Comparison of ENCODE assay signal across 27 cellular contexts in the genomic region with DNA sequence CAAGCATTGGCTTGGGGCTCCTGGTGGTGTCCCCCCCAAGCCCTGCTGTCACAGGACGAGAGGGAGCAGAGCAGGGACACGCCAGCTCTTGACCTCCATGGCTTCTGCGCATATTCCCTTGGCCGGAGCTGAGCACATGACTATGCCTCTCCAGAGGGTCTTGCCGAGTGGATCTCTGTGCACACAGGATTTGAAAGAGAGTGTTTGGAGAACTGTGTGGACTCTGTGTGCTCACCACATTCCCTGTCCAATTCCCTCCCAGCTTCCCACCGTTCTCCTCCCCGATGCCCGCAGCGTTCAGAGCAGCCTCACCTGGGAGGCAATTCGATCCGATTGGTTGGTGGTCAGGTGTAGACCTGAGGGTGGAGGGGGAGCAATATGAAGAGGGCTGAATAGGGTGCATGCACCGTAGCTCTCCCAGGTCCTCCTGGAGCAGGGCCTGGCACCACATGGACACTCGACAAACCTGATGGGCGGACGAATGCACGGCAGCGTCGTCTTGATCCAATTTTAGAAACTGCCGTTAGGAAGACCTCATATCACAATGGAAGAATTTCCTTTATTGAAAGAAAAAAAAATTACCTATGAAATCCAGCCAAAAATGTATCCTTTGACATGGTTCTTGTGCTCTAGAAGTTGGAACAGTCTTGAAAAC.
DNase-seq lines count a peak whose midpoint lies in the region; ATAC-seq, FAIRE-seq and TF ChIP-seq lines count a peak whose summit lies in the region.
"Had no signal": no experiment of that assay in that cellular context is flagged by ENCODE, and none has a peak within 500 bp of the region (broad histone marks: within the 10 kb centered on the region; RNA-seq: fewer than 3 reads in every experiment).

No MANE protein-coding gene starts in this region.

- H4K20me1 ChIP-seq in H1 (replicated peaks in 1 of 2; ENCODE audit: control insufficient read depth in 1 of 2, insufficient read depth in 2 of 2, low read length in 2 of 2) (no peaks in the 10 kb centered on the region), osteoblast (ENCODE audit: insufficient read depth, low read length) (no peaks in the 10 kb centered on the region)

- H3K9me3 Mint-ChIP-seq in naive thymus-derived CD4-positive, alpha-beta T cell, result no peaks in the 10 kb centered on the region
- H3K9me3 Mint-ChIP-seq: CD8-positive, alpha-beta memory T cell had no signal

- no peak for TF ChIP-seq EP300 in H1 (IDR thresholded peaks at IDR 0.05; ENCODE audit: borderline replicate concordance in 1 of 2, low read depth in 2 of 2, low read length in 2 of 2)

- H3K23ac ChIP-seq in H1 (ENCODE audit: insufficient read length), result no peak overlapping the region

- H3K27ac ChIP-seq in RWPE2 (ENCODE audit: poor library complexity, severe bottlenecking) (no peak overlapping the region), H1 (ENCODE audit: low read depth, low read length) (no peak overlapping the region), osteoblast (ENCODE audit: low read depth, low read length) (no peak overlapping the region), A673 (ENCODE audit: low read depth, low read length, poor library complexity, severe bottlenecking) (no peak overlapping the region)
- no peak overlapping the region for H3K27ac ChIP-seq in naive thymus-derived CD4-positive, alpha-beta T cell (ENCODE audit: low read depth, low read length)

- H3K4me3 Mint-ChIP-seq in naive thymus-derived CD4-positive, alpha-beta T cell, result no peak overlapping the region
- H3K4me3 Mint-ChIP-seq: B cell; CD14-positive monocyte; CD4-positive, alpha-beta memory T cell; CD4-positive, CD25-positive, alpha-beta regulatory T cell; CD8-positive, alpha-beta memory T cell had no signal

- no peaks in the 10 kb centered on the region for H3K9me3 ChIP-seq in RWPE2 (ENCODE audit: severe bottlenecking)
- H3K9me3 ChIP-seq in H1 (ENCODE audit: insufficient read depth in 2 of 2, low read depth in 1 of 2, low read length in 1 of 2), result no peaks in the 10 kb centered on the region
- no peaks in the 10 kb centered on the region for H3K9me3 ChIP-seq in osteoblast (ENCODE audit: low read depth, low read length)
- H3K9me3 ChIP-seq in A673 (ENCODE audit: low read depth, low read length, poor library complexity, severe bottlenecking), result no peaks in the 10 kb centered on the region
- H3K9me3 ChIP-seq in naive thymus-derived CD4-positive, alpha-beta T cell (ENCODE audit: control insufficient read depth in 2 of 3, low read length in 3 of 3), result no peaks in the 10 kb centered on the region

- no peak overlapping the region for H2BK15ac ChIP-seq in H1 (ENCODE audit: low read length)

- intact Hi-C loops in head of caudate nucleus (cut with DNase I), result no loop called here
- intact Hi-C loops in A673 (cut with micrococcal nuclease; ENCODE audit: unreplicated experiment), result no loop called here
- intact Hi-C loops in naive thymus-derived CD4-positive, alpha-beta T cell (cut with micrococcal nuclease), result no loop called here

- H3K27ac Mint-ChIP-seq in naive thymus-derived CD4-positive, alpha-beta T cell, result no peak overlapping the region
- H3K27ac Mint-ChIP-seq: B cell; CD14-positive monocyte; CD4-positive, alpha-beta memory T cell; CD4-positive, CD25-positive, alpha-beta regulatory T cell had no signal

- CTCF ChIA-PET in H1 (lab: Charles Lee; ENCODE audit: partially characterized antibody), result interaction anchor here (1.0 to 1.1 kb wide), 3 partner anchors 60 to 311 kb away, joined by 3 to 4 read pairs (median 4); no protein-coding TSS in a partner anchor
- CTCF ChIA-PET in A673 (lab: Charles Lee), result no interaction called here
- CTCF ChIA-PET in naive thymus-derived CD4-positive, alpha-beta T cell (lab: Charles Lee), result no interaction called here

- H3K4me2 ChIP-seq in H1 (ENCODE audit: insufficient read depth in 1 of 2, low read depth in 2 of 2, low read length in 2 of 2) (no peak overlapping the region), osteoblast (ENCODE audit: insufficient read depth, low read length) (no peak overlapping the region)

- 92% methylated on average over 19 of the region's 19 CpGs; no CpG with 5 or more reads in 1 of the 2 experiments for WGBS in H1 (ENCODE audit: extremely low coverage in 1 of 2, insufficient coverage in 1 of 2, insufficient read length in 1 of 2, insufficient replicate concordance in 2 of 2, low coverage in 1 of 2, low lambda C conversion rate in 2 of 2, missing lambda C conversion rate in 1 of 2), 2 experiments

- H3K79me1 ChIP-seq in H1 (ENCODE audit: low read depth, low read length), result no peaks in the 10 kb centered on the region

- no peak for ATAC-seq in RWPE2 (ENCODE audit: low read depth)
- ATAC-seq in GM21447 (IDR thresholded peaks at IDR 0.05; ENCODE audit: unreplicated experiment), result no peak
- no peak for ATAC-seq in naive thymus-derived CD4-positive, alpha-beta T cell
- ATAC-seq: GM12878 had no signal

- H2AK5ac ChIP-seq in H1 (ENCODE audit: low read depth, low read length), result no peak overlapping the region

- BruUV-seq in A673 (replicated peaks; lab: Mats Ljungman, UMichigan), result no TSS peak

- no peak overlapping the region for H2BK120ac ChIP-seq in H1 (replicated peaks; ENCODE audit: low read depth, low read length)

- H3K36me3 ChIP-seq in RWPE2 (ENCODE audit: low read depth), result no peaks in the 10 kb centered on the region
- no peaks in the 10 kb centered on the region for H3K36me3 ChIP-seq in H1 (ENCODE audit: control insufficient read depth in 2 of 4, insufficient read depth in 4 of 4, low read length in 3 of 4)
- H3K36me3 ChIP-seq in osteoblast (ENCODE audit: insufficient read depth, low read length), result no peaks in the 10 kb centered on the region
- H3K36me3 ChIP-seq in A673 (ENCODE audit: insufficient read depth, low read length, poor library complexity, severe bottlenecking), result no peaks in the 10 kb centered on the region
- no peaks in the 10 kb centered on the region for H3K36me3 ChIP-seq in naive thymus-derived CD4-positive, alpha-beta T cell (ENCODE audit: control insufficient read depth in 2 of 3, insufficient read depth in 3 of 3, low read length in 3 of 3)

- no peaks in the 10 kb centered on the region for H3K23me2 ChIP-seq in H1 (ENCODE audit: low read depth, low read length)

- H3K36me3 Mint-ChIP-seq in naive thymus-derived CD4-positive, alpha-beta T cell, result no peaks in the 10 kb centered on the region
- H3K36me3 Mint-ChIP-seq: CD14-positive monocyte; CD4-positive, alpha-beta memory T cell; CD4-positive, CD25-positive, alpha-beta regulatory T cell; CD8-positive, alpha-beta memory T cell had no signal

- H3K4me3 ChIP-seq in RWPE2 (ENCODE audit: severe bottlenecking) (no peak overlapping the region), H1 (ENCODE audit: extremely low read depth in 1 of 4, insufficient read depth in 2 of 4, low read depth in 3 of 4, low read length in 4 of 4) (no peak overlapping the region), osteoblast (ENCODE audit: insufficient read depth, low read length) (no peak overlapping the region), A673 (ENCODE audit: low read depth, low read length, poor library complexity, severe bottlenecking) (no peak overlapping the region)
- H3K4me3 ChIP-seq in naive thymus-derived CD4-positive, alpha-beta T cell (ENCODE audit: low read length), result no peak overlapping the region
- H3K4me3 ChIP-seq: GM12878 had no signal

- no peak overlapping the region for H2BK5ac ChIP-seq in H1 (ENCODE audit: low read depth, low read length)

- H3K27me3 ChIP-seq in RWPE2 (ENCODE audit: insufficient read depth, poor library complexity, severe bottlenecking) (no peaks in the 10 kb centered on the region), H1 (replicated peaks in 1 of 4; ENCODE audit: control insufficient read depth in 3 of 4, extremely low read depth in 1 of 4, insufficient read depth in 3 of 4, low read length in 3 of 4) (peaks cover 0 to 5% (median 2%) of the 10 kb centered on the region in 4 experiments; a peak in 4 of 7 replicates), osteoblast (ENCODE audit: insufficient read depth, low read length) (no peaks in the 10 kb centered on the region), A673 (replicated peaks; ENCODE audit: insufficient read depth, low read depth, low read length, poor library complexity) (peaks cover 8% of the 10 kb centered on the region)
- H3K27me3 ChIP-seq in naive thymus-derived CD4-positive, alpha-beta T cell (ENCODE audit: control insufficient read depth in 2 of 2, insufficient read depth in 2 of 2, low read length in 2 of 2), result no peaks in the 10 kb centered on the region

- DNase-seq in RWPE2 (ENCODE audit: low spot score) (peak; percentile 77), H1 (ENCODE audit: low read depth in 1 of 2, low spot score in 2 of 2) (no peak), osteoblast (ENCODE audit: insufficient read length, low spot score, missing footprints) (peak; percentile 48), head of caudate nucleus (no peak), A673 (ENCODE audit: low spot score) (no peak)
- DNase-seq in naive thymus-derived CD4-positive, alpha-beta T cell, result no peak
- DNase-seq: 8988T; AML-193; C1 segment of cervical spinal cord; CD4-positive, alpha-beta memory T cell; CD4-positive, CD25-positive, alpha-beta regulatory T cell; CD8-positive, alpha-beta memory T cell; COR-L47; DMS 273 treated with DMSO at 0.1 percent for 48 hours; DMS153; DMS53; DMS79; DND-41; EL; GDM1 had no signal

- no peak overlapping the region for H3K56ac ChIP-seq in H1 (replicated peaks; ENCODE audit: insufficient read length, low read depth, low read length)

- H4K8ac ChIP-seq in H1 (ENCODE audit: extremely low read depth, insufficient read depth, low read length), result no peak overlapping the region

- peaks cover 0 to 1% (median 0%) of the 10 kb centered on the region in 7 donors for H3K4me1 Mint-ChIP-seq in naive thymus-derived CD4-positive, alpha-beta T cell
- H3K4me1 Mint-ChIP-seq: B cell; CD14-positive monocyte; CD4-positive, alpha-beta memory T cell; CD4-positive, CD25-positive, alpha-beta regulatory T cell; CD8-positive, alpha-beta memory T cell had no signal

- POLR2A ChIA-PET in H1 (lab: Charles Lee; ENCODE audit: partially characterized antibody), result no interaction called here
- POLR2A ChIA-PET in A673 (lab: Charles Lee; ENCODE audit: low non-redundant PET), result no interaction called here
- POLR2A ChIA-PET in naive thymus-derived CD4-positive, alpha-beta T cell (lab: Charles Lee), result no interaction called here

- no peak overlapping the region for H3K4ac ChIP-seq in H1 (replicated peaks; ENCODE audit: insufficient read length, low read depth, low read length)

- 0 out of 2 replicates have a peak overlapping the region, but pooled peaks have one; percentile 50 for H2BK12ac ChIP-seq in H1 (ENCODE audit: low read depth, low read length)

- FAIRE-seq in H1 (lab: Jason Lieb, UNC), result no peak
- FAIRE-seq: A204.1, GM12878, GM12892, GM18507 had no signal

- TF ChIP-seq POLR2A in H1 (IDR thresholded peaks at IDR 0.05; ENCODE audit: control extremely low read depth in 1 of 2, low read depth in 2 of 2, low read length in 2 of 2), result no peak

- H4K5ac ChIP-seq in H1 (ENCODE audit: insufficient read length, low read depth, low read length), result no peak overlapping the region

- no peak overlapping the region for H4K91ac ChIP-seq in H1 (replicated peaks; ENCODE audit: insufficient read length, low read length)

- H3K4me1 ChIP-seq in RWPE2 (ENCODE audit: insufficient read depth, poor library complexity, severe bottlenecking) (no peaks in the 10 kb centered on the region), H1 (replicated peaks in 1 of 4; ENCODE audit: control insufficient read depth in 3 of 4, insufficient read depth in 4 of 4, low read length in 3 of 4) (no peaks in the 10 kb centered on the region; a peak in 1 of 7 replicates), osteoblast (ENCODE audit: insufficient read depth, low read length) (no peaks in the 10 kb centered on the region), A673 (ENCODE audit: insufficient read depth, low read length, poor library complexity, severe bottlenecking) (no peaks in the 10 kb centered on the region)
- H3K4me1 ChIP-seq in naive thymus-derived CD4-positive, alpha-beta T cell (ENCODE audit: control insufficient read depth in 2 of 2, insufficient read depth in 2 of 2, low read length in 2 of 2), result no peaks in the 10 kb centered on the region

- no peak overlapping the region for H3K18ac ChIP-seq in H1 (ENCODE audit: extremely low read depth, low read length)

- no peak overlapping the region for H2AFZ ChIP-seq in H1 (ENCODE audit: low read length)
- H2AFZ ChIP-seq in osteoblast (ENCODE audit: low read length), result no peak overlapping the region

- H3K14ac ChIP-seq in H1 (ENCODE audit: insufficient read length), result no peak overlapping the region

- H3K27me3 Mint-ChIP-seq in naive thymus-derived CD4-positive, alpha-beta T cell, result no peaks in the 10 kb centered on the region
- H3K27me3 Mint-ChIP-seq: B cell; CD8-positive, alpha-beta memory T cell had no signal

- H3K79me2 ChIP-seq in H1 (ENCODE audit: control insufficient read depth in 1 of 2, insufficient read depth in 2 of 2, low read length in 2 of 2) (no peaks in the 10 kb centered on the region), osteoblast (ENCODE audit: insufficient read depth, low read length) (no peaks in the 10 kb centered on the region)

- no peak for TF ChIP-seq CTCF in RWPE2 (IDR thresholded peaks at IDR 0.05; ENCODE audit: poor library complexity, severe bottlenecking)
- no peak for TF ChIP-seq CTCF in H1 (IDR thresholded peaks at IDR 0.05; ENCODE audit: control extremely low read depth in 1 of 3, insufficient read depth in 1 of 3, low read depth in 1 of 3, low read length in 3 of 3)
- TF ChIP-seq CTCF in osteoblast (IDR thresholded peaks at IDR 0.05; ENCODE audit: extremely low read depth, low read depth, low read length), result no peak
- TF ChIP-seq CTCF in A673 (conservative IDR thresholded peaks at IDR 0.05; ENCODE audit: low read depth, low read length), result no peak

- H3K9ac ChIP-seq in H1 (replicated peaks in 1 of 4; ENCODE audit: extremely low read depth in 1 of 4, low read depth in 3 of 4, low read length in 3 of 4), result no peak overlapping the region

- no peak for TF ChIP-seq RAD21 in H1 (IDR thresholded peaks at IDR 0.05 in 1 of 2, conservative IDR thresholded peaks at IDR 0.05 in 1 of 2; ENCODE audit: low read depth in 2 of 2, low read length in 2 of 2)

- H2BK20ac ChIP-seq in H1 (ENCODE audit: low read length), result no peak overlapping the region

Comparison
In these comparisons a context has a peak if more than half of its experiments do, and no peak if none do; other contexts are left out.
1. DNase-seq: peak in RWPE2 (single experiment) and osteoblast (single experiment); none in H1 (0 of 2), head of caudate nucleus (0 of 42), A673 (single experiment) and naive thymus-derived CD4-positive, alpha-beta T cell (0 of 9).